ENCODE assay signal across 1 cellular context in genomic region chr9:109382585-109382984, GRCh38.
TF ChIP-seq lines count a peak whose summit lies in the region.

No MANE protein-coding gene starts in this region.

TF ChIP-seq in GM12878, 131 proteins besides CTCF, POLR2A, EP300 and RAD21 (continued from another document):
- no peak for TF ChIP-seq RBBP5 (conservative IDR thresholded peaks at IDR 0.05)
- peak; percentile 40; the same call in 1 of the 3 replicates for TF ChIP-seq POU2F2 (IDR thresholded peaks at IDR 0.05; ENCODE audit: borderline replicate concordance, low read depth, low read length)
- peak; percentile 89 for TF ChIP-seq RUNX3 (IDR thresholded peaks at IDR 0.05; ENCODE audit: low read length)
- no peak for TF ChIP-seq NFIC (IDR thresholded peaks at IDR 0.05; ENCODE audit: low read depth, low read length)
- no peak for TF ChIP-seq KDM1A (IDR thresholded peaks at IDR 0.05; ENCODE audit: borderline replicate concordance)
- TF ChIP-seq CBFB (IDR thresholded peaks at IDR 0.05; ENCODE audit: low read depth) = peak; percentile 58; the same call in 1 of the 2 replicates
TF ChIP-seq in GM12878: peak in this region for 6.
